In the genomic region with DNA sequence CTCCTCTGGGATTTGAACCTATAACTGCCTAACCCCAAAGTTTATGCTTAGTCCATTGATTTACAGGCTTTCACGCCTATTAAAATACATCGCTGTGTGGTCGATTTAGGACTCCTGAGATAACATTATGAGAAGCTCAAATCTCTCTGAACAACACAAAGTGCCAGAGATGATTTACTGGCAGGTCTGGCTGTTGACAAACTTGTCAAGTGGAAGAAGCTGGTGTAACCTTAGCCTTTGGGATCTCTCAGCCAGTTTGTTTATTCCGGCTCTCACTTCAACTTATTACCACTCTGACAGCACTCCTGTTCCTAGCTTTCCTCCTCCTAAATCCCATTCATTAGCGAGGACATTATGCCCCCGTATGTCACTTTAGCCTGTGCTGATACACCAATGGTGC, we compare ENCODE assay signal across 21 cellular contexts.
DNase-seq lines count a peak whose midpoint lies in the region; ATAC-seq lines count a peak whose summit lies in the region.
"Had no signal": no experiment of that assay in that cellular context is flagged by ENCODE, and none has a peak within 500 bp of the region (broad histone marks: within the 10 kb centered on the region; RNA-seq: fewer than 3 reads in every experiment).

No MANE protein-coding gene starts in this region.

- DNase-seq in NCI-H1105 treated with DMSO at 0.1 percent for 48 hours (lab: John Stamatoyannopoulos, UW) (peak; percentile 12), NCI-H1105 (lab: John Stamatoyannopoulos, UW) (no peak), COLO668 (lab: John Stamatoyannopoulos, UW; ENCODE audit: unreplicated experiment) (peak; percentile 29), NCI-H2029 treated with DMSO at 0.1 percent for 48 hours (lab: John Stamatoyannopoulos, UW) (peak; percentile 61), NCI-H524 (lab: John Stamatoyannopoulos, UW) (peak; percentile 33 to 75), NOMO-1 treated with dmso at 0.1 percent for 144 hours (lab: John Stamatoyannopoulos, UW; ENCODE audit: unreplicated experiment) (no peak), EL (no peak)
- DNase-seq: 8988T; ACHN; BE2C; Calu3; CD8-positive, alpha-beta memory T cell; GDM1; MM.1S; NCI-H146; NCI-H1930; NCI-H446 treated with DMSO at 0.1 percent for 48 hours; NCI-H748 treated with DMSO at 0.1 percent for 48 hours; SIG-M5 had no signal

- no peak for ATAC-seq in HG03025 (IDR thresholded peaks at IDR 0.05; ENCODE audit: low FRiP score, unreplicated experiment)
- ATAC-seq: Panc1 had no signal

Comparison
In these comparisons a context has a peak if more than half of its experiments do, and no peak if none do; other contexts are left out.
1. DNase-seq: peak in NCI-H1105 treated with DMSO at 0.1 percent for 48 hours (single experiment), COLO668 (single experiment), NCI-H2029 treated with DMSO at 0.1 percent for 48 hours (single experiment) and NCI-H524 (2 of 2); none in NCI-H1105 (single experiment), NOMO-1 treated with dmso at 0.1 percent for 144 hours (single experiment) and EL (single experiment).